In genomic region chr5:166172597-166172996, GRCh38 we compare ENCODE assay signal across 7 cellular contexts.
"Had no signal": no experiment of that assay in that cellular context is flagged by ENCODE, and none has a peak within 500 bp of the region (broad histone marks: within the 10 kb centered on the region; RNA-seq: fewer than 3 reads in every experiment).

No MANE protein-coding gene starts in this region.

- H2AFZ ChIP-seq: GM23338 had no signal

- DNase-seq: H7, HFFc6, KBM-7 had no signal

- ATAC-seq: GM23338, HCT116 had no signal

- H3K4me2 ChIP-seq: GM23338, KMS-11 had no signal

- H3K4me3 ChIP-seq: GM23338, HAP-1 had no signal

- H3K36me3 ChIP-seq: HAP-1 had no signal

- H3K27ac ChIP-seq: KMS-11 had no signal

- H3K9me3 ChIP-seq: HAP-1 had no signal

- H3K9ac ChIP-seq: KMS-11 had no signal
